Comparison of ENCODE assay signal across 10 cellular contexts in genomic region chr1:8873001-8873400, GRCh38. TPM values are rescaled to one million over a fixed set of nuclear protein-coding genes. Genes with fewer than 3 reads are reported as not detected.
DNase-seq lines count a peak whose midpoint lies in the region; ATAC-seq, FAIRE-seq and TF ChIP-seq lines count a peak whose summit lies in the region.
"Had no signal": no experiment of that assay in that cellular context is flagged by ENCODE, and none has a peak within 500 bp of the region (broad histone marks: within the 10 kb centered on the region; RNA-seq: fewer than 3 reads in every experiment).

No MANE protein-coding gene starts in this region.

- H3K4me3 Mint-ChIP-seq in T-helper 1 cell treated with Interleukin-12 subunit alpha and Interleukin-12 subunit beta and Interleukin-4 antibody, amounts not matched to agents 30 μg/mL and 1 μg/mL, for 36 hours = peak overlapping the region; percentile 99
- H3K4me3 Mint-ChIP-seq in activated T-cell treated with anti-CD3 and anti-CD28 coated beads, Interleukin-2, amount 50 U/mL, for 72 hours = peak overlapping the region; percentile 82 to 87
- peak overlapping the region; percentile 49 for H3K4me3 Mint-ChIP-seq in stimulated activated memory B cell treated with anti-CD40 and anti-IgM and Interleukin-4, amounts not matched to agents 10 μg/mL and 1 μg/mL and 100 μg/mL, for 72 hours

- H3K4me1 Mint-ChIP-seq in T-helper 1 cell treated with Interleukin-12 subunit alpha and Interleukin-12 subunit beta and Interleukin-4 antibody, amounts not matched to agents 30 μg/mL and 1 μg/mL, for 36 hours (ENCODE audit: low read depth) = peaks cover 65% of the 10 kb centered on the region
- peaks cover 80% of the 10 kb centered on the region for H3K4me1 Mint-ChIP-seq in activated T-cell treated with anti-CD3 and anti-CD28 coated beads, Interleukin-2, amount 50 U/mL, for 72 hours (ENCODE audit: low read depth)
- peaks cover 57% of the 10 kb centered on the region for H3K4me1 Mint-ChIP-seq in stimulated activated memory B cell treated with anti-CD40 and anti-IgM and Interleukin-4, amounts not matched to agents 10 μg/mL and 1 μg/mL and 100 μg/mL, for 72 hours

- no peaks in the 10 kb centered on the region for H3K9me3 Mint-ChIP-seq in T-helper 1 cell treated with Interleukin-12 subunit alpha and Interleukin-12 subunit beta and Interleukin-4 antibody, amounts not matched to agents 30 μg/mL and 1 μg/mL, for 36 hours
- no peaks in the 10 kb centered on the region for H3K9me3 Mint-ChIP-seq in activated T-cell treated with anti-CD3 and anti-CD28 coated beads, Interleukin-2, amount 50 U/mL, for 72 hours
- no peaks in the 10 kb centered on the region for H3K9me3 Mint-ChIP-seq in stimulated activated memory B cell treated with anti-CD40 and anti-IgM and Interleukin-4, amounts not matched to agents 10 μg/mL and 1 μg/mL and 100 μg/mL, for 72 hours

- peaks cover 95% of the 10 kb centered on the region for H3K36me3 Mint-ChIP-seq in T-helper 1 cell treated with Interleukin-12 subunit alpha and Interleukin-12 subunit beta and Interleukin-4 antibody, amounts not matched to agents 30 μg/mL and 1 μg/mL, for 36 hours (ENCODE audit: low read depth)
- H3K36me3 Mint-ChIP-seq in activated T-cell treated with anti-CD3 and anti-CD28 coated beads, Interleukin-2, amount 50 U/mL, for 72 hours (ENCODE audit: insufficient read depth in 2 of 2) = peaks cover 53 to 68% of the 10 kb centered on the region in 2 donors
- peaks cover 80% of the 10 kb centered on the region for H3K36me3 Mint-ChIP-seq in stimulated activated memory B cell treated with anti-CD40 and anti-IgM and Interleukin-4, amounts not matched to agents 10 μg/mL and 1 μg/mL and 100 μg/mL, for 72 hours

- TF ChIP-seq POLR2A in GM12892 (IDR thresholded peaks at IDR 0.05; ENCODE audit: low read depth, low read length) = no peak

- H4K20me1 ChIP-seq in hepatocyte (ENCODE audit: insufficient read depth, poor library complexity, severe bottlenecking) = peaks cover 72% of the 10 kb centered on the region

- H3K79me2 ChIP-seq in hepatocyte = peaks cover 90% of the 10 kb centered on the region

- H3K9me2 ChIP-seq in hepatocyte (replicated peaks; ENCODE audit: insufficient read depth) = no peaks in the 10 kb centered on the region

- H2AFZ ChIP-seq in hepatocyte = no peak overlapping the region

- ATAC-seq in activated T-cell treated with anti-CD3 and anti-CD28 coated beads, Interleukin-2, amount 50 U/mL, for 72 hours (replicated peaks in 1 of 2) = no peak
- ATAC-seq in stimulated activated memory B cell treated with anti-CD40 and anti-IgM and Interleukin-4, amounts not matched to agents 10 μg/mL and 1 μg/mL and 100 μg/mL, for 72 hours = no peak

- H3K27me3 Mint-ChIP-seq in T-helper 1 cell treated with Interleukin-12 subunit alpha and Interleukin-12 subunit beta and Interleukin-4 antibody, amounts not matched to agents 30 μg/mL and 1 μg/mL, for 36 hours (ENCODE audit: low read depth) = no peaks in the 10 kb centered on the region
- H3K27me3 Mint-ChIP-seq in activated T-cell treated with anti-CD3 and anti-CD28 coated beads, Interleukin-2, amount 50 U/mL, for 72 hours (ENCODE audit: low read depth) = no peaks in the 10 kb centered on the region
- H3K27me3 Mint-ChIP-seq in stimulated activated memory B cell treated with anti-CD40 and anti-IgM and Interleukin-4, amounts not matched to agents 10 μg/mL and 1 μg/mL and 100 μg/mL, for 72 hours = no peaks in the 10 kb centered on the region

- no peak overlapping the region for H3K4me3 ChIP-seq in hepatocyte

- H3K27me3 ChIP-seq in hepatocyte = no peaks in the 10 kb centered on the region

- peaks cover 6% of the 10 kb centered on the region for H3K36me3 ChIP-seq in hepatocyte (replicated peaks; ENCODE audit: insufficient read depth, low read depth)

- FAIRE-seq in GM12892 (lab: Jason Lieb, UNC) = no peak
- FAIRE-seq: A204.1 had no signal

- no peak for TF ChIP-seq CTCF in hepatocyte (IDR thresholded peaks at IDR 0.05; ENCODE audit: poor library complexity)

- DNase-seq in T-helper 1 cell (no peak), hepatocyte (ENCODE audit: low spot score) (no peak), GM12892 (ENCODE audit: insufficient read length) (no peak), hypothalamus (lab: John Stamatoyannopoulos, UW) (no peak), iPS-NIHi7 (ENCODE audit: extremely low spot score) (no peak)
- no peak for DNase-seq in activated T-cell treated with anti-CD3 and anti-CD28 coated beads, Interleukin-2, amount 50 U/mL, for 72 hours
- DNase-seq: NCI-H187 treated with DMSO at 0.1 percent for 48 hours had no signal

- peak overlapping the region; percentile 89 for H3K4me2 ChIP-seq in hepatocyte

- H3K27ac Mint-ChIP-seq in T-helper 1 cell treated with Interleukin-12 subunit alpha and Interleukin-12 subunit beta and Interleukin-4 antibody, amounts not matched to agents 30 μg/mL and 1 μg/mL, for 36 hours = peak overlapping the region; percentile 79
- H3K27ac Mint-ChIP-seq in activated T-cell treated with anti-CD3 and anti-CD28 coated beads, Interleukin-2, amount 50 U/mL, for 72 hours = peak overlapping the region; percentile 97
- H3K27ac Mint-ChIP-seq in stimulated activated memory B cell treated with anti-CD40 and anti-IgM and Interleukin-4, amounts not matched to agents 10 μg/mL and 1 μg/mL and 100 μg/mL, for 72 hours = peak overlapping the region; percentile 58

- H3K4me1 ChIP-seq in hepatocyte (ENCODE audit: insufficient read depth) = peaks cover 59% of the 10 kb centered on the region

- H3K27ac ChIP-seq in hepatocyte = peak overlapping the region; percentile 98

- no peaks in the 10 kb centered on the region for H3K9me3 ChIP-seq in hepatocyte (ENCODE audit: low read depth)

- 94% methylated on average over 5 of the region's 5 CpGs for WGBS in hepatocyte (ENCODE audit: low lambda C conversion rate, missing lambda C conversion rate)

RNA-seq across cellular contexts. Expression of gene ENO1, which starts 5.5 kb away (rescaled TPM):
- 1,000 to 10,000 TPM; 1,803 to 1,841 TPM for total RNA-seq in activated T-cell treated with anti-CD3 and anti-CD28 coated beads, Interleukin-2, amount 50 U/mL, for 72 hours
- total RNA-seq in hepatocyte = 580 and 659 TPM in 2 replicates
- 868 and 876 TPM in 2 replicates for polyA plus RNA-seq in hepatocyte
- polyA plus RNA-seq in GM12892 (2012; ENCODE audit: missing spikeins) = 2,713 TPM

RNA-seq across cellular contexts. Expression of gene RERE, which starts 55.6 kb away (rescaled TPM):
- 100 to 1,000 TPM in 1 of 2 donors, 10 to 100 TPM in 1; 98.7 to 105 TPM for total RNA-seq in activated T-cell treated with anti-CD3 and anti-CD28 coated beads, Interleukin-2, amount 50 U/mL, for 72 hours
- total RNA-seq in hepatocyte = 39.8 and 46.0 TPM in 2 replicates
- polyA plus RNA-seq in hepatocyte = 62.8 and 74.3 TPM in 2 replicates
- 17.9 TPM for polyA plus RNA-seq in GM12892 (2012; ENCODE audit: missing spikeins)

Comparison
In these comparisons a context has a peak if more than half of its experiments do, and no peak if none do; other contexts are left out.
1. H3K4me3 Mint-ChIP-seq: peak in every context shown above with its lines; median percentile 99 in T-helper 1 cell treated with Interleukin-12 subunit alpha and Interleukin-12 subunit beta and Interleukin-4 antibody, amounts not matched to agents 30 μg/mL and 1 μg/mL, for 36 hours; 84 in activated T-cell treated with anti-CD3 and anti-CD28 coated beads, Interleukin-2, amount 50 U/mL, for 72 hours; 49 in stimulated activated memory B cell treated with anti-CD40 and anti-IgM and Interleukin-4, amounts not matched to agents 10 μg/mL and 1 μg/mL and 100 μg/mL, for 72 hours.